Comparison of ENCODE assay signal across 8 cellular contexts in the genomic region with DNA sequence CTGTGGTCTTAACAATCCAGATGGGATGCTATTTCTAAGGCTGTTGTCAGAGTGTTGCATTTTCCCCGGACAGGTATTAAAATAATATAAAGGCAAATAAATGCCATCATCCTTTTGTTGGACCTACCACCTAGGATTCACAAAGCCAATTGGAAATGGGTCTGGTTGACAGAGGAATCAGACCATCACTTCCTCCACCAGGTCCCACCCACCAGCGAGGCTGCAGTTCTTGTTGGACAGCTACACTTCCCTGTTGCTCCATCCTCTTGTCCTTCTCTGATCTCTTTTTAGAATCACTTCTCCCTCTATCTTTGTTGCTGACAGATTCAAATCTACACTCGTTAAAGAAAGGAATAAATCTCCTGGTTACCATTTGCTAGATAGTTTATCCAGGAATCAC. TPM values are rescaled to one million over a fixed set of nuclear protein-coding genes. Genes with fewer than 3 reads are reported as not detected.
A peak's percentile ranks its signal among the peaks of the same experiment; 100 is the strongest.
DNase-seq lines count a peak whose midpoint lies in the region; ATAC-seq, FAIRE-seq and TF ChIP-seq lines count a peak whose summit lies in the region.

No MANE protein-coding gene starts in this region.

- H3K4me1 ChIP-seq in A549 (peaks cover 31% of the 10 kb centered on the region), iPS-18a (ENCODE audit: control insufficient read depth, low read depth, low read length) (peaks cover 24% of the 10 kb centered on the region)

- ATAC-seq in A549 (no peak), GM21576 (IDR thresholded peaks at IDR 0.05; ENCODE audit: unreplicated experiment) (no peak), HG03039 (IDR thresholded peaks at IDR 0.05; ENCODE audit: unreplicated experiment) (no peak)

- H3K9me3 ChIP-seq in A549 (no peaks in the 10 kb centered on the region), iPS-18a (ENCODE audit: control insufficient read depth, low read depth, low read length) (no peaks in the 10 kb centered on the region)

- H3K4me2 ChIP-seq in A549: peak overlapping the region; percentile 78

- POLR2A ChIA-PET in A549 (lab: Yijun Ruan, JAX): no interaction called here

- 82% methylated on average over 3 of the region's 3 CpGs for WGBS in A549 (ENCODE audit: missing lambda C conversion rate)

- CTCF ChIA-PET in A549 (lab: Yijun Ruan, JAX): interaction anchor here (1.6 kb wide), 1 partner anchor 10 kb away, joined by 6 read pairs; no protein-coding TSS in a partner anchor

- TF ChIP-seq CTCF in A549 (IDR thresholded peaks at IDR 0.05): no peak

- H3K27ac ChIP-seq in A549 (no peak overlapping the region), iPS-18a (ENCODE audit: low read length) (no peak overlapping the region)

- no peaks in the 10 kb centered on the region for H3K27me3 ChIP-seq in iPS-18a (ENCODE audit: control insufficient read depth, insufficient read depth, low read length)

- H3K4me3 ChIP-seq in A549 (no peak overlapping the region), iPS-18a (ENCODE audit: low read length) (peak overlapping the region; percentile 81)

- FAIRE-seq in A549 (lab: Jason Lieb, UNC) (no peak), GM12891 (lab: Jason Lieb, UNC) (peak; percentile 59)

- no peak overlapping the region for H3K9ac ChIP-seq in iPS-18a (ENCODE audit: low read length)

- TF ChIP-seq RAD21 in A549 (conservative IDR thresholded peaks at IDR 0.05 in 1 of 2, IDR thresholded peaks at IDR 0.05 in 1 of 2): no peak

- DNase-seq in A549 (ENCODE audit: low read depth in 1 of 2, low spot score in 1 of 2) (peak in 1 of 2 experiments; percentile 14), GM12891 (ENCODE audit: insufficient read length, low spot score) (no peak), SW480 (ENCODE audit: low spot score) (peak; percentile 42), GM19240 (ENCODE audit: insufficient read length, low spot score) (no peak), D341Med (ENCODE audit: low spot score) (no peak)

- TF ChIP-seq EP300 in A549 (IDR thresholded peaks at IDR 0.05): no peak

- no peak for TF ChIP-seq POLR2A in A549 (IDR thresholded peaks at IDR 0.05; ENCODE audit: low read length)
- TF ChIP-seq POLR2A in GM12891 (IDR thresholded peaks at IDR 0.05; ENCODE audit: low read depth, low read length): no peak

- no peaks in the 10 kb centered on the region for H3K36me3 ChIP-seq in iPS-18a (ENCODE audit: control insufficient read depth, low read depth, low read length)

TF ChIP-seq in A549, 52 proteins besides CTCF, POLR2A, EP300 and RAD21 (continues in another document):
- TF ChIP-seq TFCP2L1 (CRISPR knock-in tag; IDR thresholded peaks at IDR 0.05) (no peak), KDM1A (IDR thresholded peaks at IDR 0.05; ENCODE audit: low read depth) (no peak), BHLHE40 (IDR thresholded peaks at IDR 0.05; ENCODE audit: low read depth, low read length) (no peak), CBX2 (IDR thresholded peaks at IDR 0.05; ENCODE audit: borderline replicate concordance, low read depth) (no peak), SMC3 (IDR thresholded peaks at IDR 0.05) (no peak), SREBF2 (IDR thresholded peaks at IDR 0.05) (no peak), FOXS1 (CRISPR knock-in tag; IDR thresholded peaks at IDR 0.05) (no peak), CBX8 (IDR thresholded peaks at IDR 0.05) (no peak), FOSL2 (IDR thresholded peaks at IDR 0.05) (no peak), FOSL2 (CRISPR knock-in tag; IDR thresholded peaks at IDR 0.05) (no peak), MAZ (IDR thresholded peaks at IDR 0.05; ENCODE audit: borderline replicate concordance, low read depth, low read length) (no peak), JUNB (IDR thresholded peaks at IDR 0.05) (no peak), NR3C1 (IDR thresholded peaks at IDR 0.05) (no peak)
- TF ChIP-seq, protein P1, sequence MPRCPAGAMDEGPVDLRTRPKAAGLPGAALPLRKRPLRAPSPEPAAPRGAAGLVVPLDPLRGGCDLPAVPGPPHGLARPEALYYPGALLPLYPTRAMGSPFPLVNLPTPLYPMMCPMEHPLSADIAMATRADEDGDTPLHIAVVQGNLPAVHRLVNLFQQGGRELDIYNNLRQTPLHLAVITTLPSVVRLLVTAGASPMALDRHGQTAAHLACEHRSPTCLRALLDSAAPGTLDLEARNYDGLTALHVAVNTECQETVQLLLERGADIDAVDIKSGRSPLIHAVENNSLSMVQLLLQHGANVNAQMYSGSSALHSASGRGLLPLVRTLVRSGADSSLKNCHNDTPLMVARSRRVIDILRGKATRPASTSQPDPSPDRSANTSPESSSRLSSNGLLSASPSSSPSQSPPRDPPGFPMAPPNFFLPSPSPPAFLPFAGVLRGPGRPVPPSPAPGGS (IDR thresholded peaks at IDR 0.05): no peak
- TF ChIP-seq, protein P2, sequence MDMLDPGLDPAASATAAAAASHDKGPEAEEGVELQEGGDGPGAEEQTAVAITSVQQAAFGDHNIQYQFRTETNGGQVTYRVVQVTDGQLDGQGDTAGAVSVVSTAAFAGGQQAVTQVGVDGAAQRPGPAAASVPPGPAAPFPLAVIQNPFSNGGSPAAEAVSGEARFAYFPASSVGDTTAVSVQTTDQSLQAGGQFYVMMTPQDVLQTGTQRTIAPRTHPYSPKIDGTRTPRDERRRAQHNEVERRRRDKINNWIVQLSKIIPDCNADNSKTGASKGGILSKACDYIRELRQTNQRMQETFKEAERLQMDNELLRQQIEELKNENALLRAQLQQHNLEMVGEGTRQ (IDR thresholded peaks at IDR 0.05): no peak

TF ChIP-seq in GM12891, 5 proteins besides CTCF, POLR2A, EP300 and RAD21:
- TF ChIP-seq SPI1 (IDR thresholded peaks at IDR 0.05; ENCODE audit: low read depth, low read length) (0 out of 2 replicates have a peak, but pooled peaks have one; percentile 29), PAX5 (IDR thresholded peaks at IDR 0.05; ENCODE audit: insufficient read depth, low read length, severe bottlenecking) (no peak)

RNA-seq across cellular contexts. Expression of a gene that starts 1.1 kb away (rescaled TPM):
- polyA plus RNA-seq in A549 (2011; rRNA removed) (0.54 and 0.78 TPM in 2 replicates), A549 (2017; fragmentation: RNase III; extraction: RNeasy Plus Mini Kit Qiagen cat#74134 plus additional on column Dnase treatment) (0.80 to 0.82 TPM (median 0.81 TPM) in 3 replicates)
- 0.08 and 0.09 TPM in 2 replicates for polyA plus RNA-seq in A549 (2012; cell fraction: cytosol; rRNA removed)
- 0.04 and 0.26 TPM in 2 replicates for polyA plus RNA-seq in A549 (2012; cell fraction: nucleus; rRNA removed)
- polyA minus RNA-seq in A549 (2011; rRNA and poly(A)+ RNA removed): 0.62 and 0.63 TPM in 2 replicates
- polyA plus RNA-seq in GM12891 (2012; ENCODE audit: low read depth, missing spikeins): 0.32 TPM

RNA-seq across cellular contexts. Expression of a gene that starts 1.2 kb away (rescaled TPM):
- 39.9 and 50.4 TPM in 2 replicates for polyA plus RNA-seq in A549 (2011; rRNA removed)
- polyA plus RNA-seq in A549 (2012; cell fraction: cytosol; rRNA removed): 33.5 and 33.6 TPM in 2 replicates
- 10.0 and 14.7 TPM in 2 replicates for polyA plus RNA-seq in A549 (2012; cell fraction: nucleus; rRNA removed)
- 16.8 to 17.1 TPM (median 16.9 TPM) in 3 replicates for polyA plus RNA-seq in A549 (2017; fragmentation: RNase III; extraction: RNeasy Plus Mini Kit Qiagen cat#74134 plus additional on column Dnase treatment)
- 35.2 and 38.2 TPM in 2 replicates for polyA minus RNA-seq in A549 (2011; rRNA and poly(A)+ RNA removed)
- 18.7 TPM for polyA plus RNA-seq in GM12891 (2012; ENCODE audit: low read depth, missing spikeins)

RNA-seq across cellular contexts. Expression of a gene that starts 26.3 kb away (rescaled TPM):
- 430 and 619 TPM in 2 replicates for polyA plus RNA-seq in A549 (2011; rRNA removed)
- 127 and 133 TPM in 2 replicates for polyA plus RNA-seq in A549 (2012; cell fraction: cytosol; rRNA removed)
- 204 and 220 TPM in 2 replicates for polyA plus RNA-seq in A549 (2012; cell fraction: nucleus; rRNA removed)
- polyA plus RNA-seq in A549 (2017; fragmentation: RNase III; extraction: RNeasy Plus Mini Kit Qiagen cat#74134 plus additional on column Dnase treatment): 209 to 222 TPM (median 217 TPM) in 3 replicates
- polyA minus RNA-seq in A549 (2011; rRNA and poly(A)+ RNA removed): 425 and 452 TPM in 2 replicates
- polyA plus RNA-seq in GM12891 (2012; ENCODE audit: low read depth, missing spikeins): 218 TPM
